ENCODE assay signal across 10 cellular contexts in the genomic region with DNA sequence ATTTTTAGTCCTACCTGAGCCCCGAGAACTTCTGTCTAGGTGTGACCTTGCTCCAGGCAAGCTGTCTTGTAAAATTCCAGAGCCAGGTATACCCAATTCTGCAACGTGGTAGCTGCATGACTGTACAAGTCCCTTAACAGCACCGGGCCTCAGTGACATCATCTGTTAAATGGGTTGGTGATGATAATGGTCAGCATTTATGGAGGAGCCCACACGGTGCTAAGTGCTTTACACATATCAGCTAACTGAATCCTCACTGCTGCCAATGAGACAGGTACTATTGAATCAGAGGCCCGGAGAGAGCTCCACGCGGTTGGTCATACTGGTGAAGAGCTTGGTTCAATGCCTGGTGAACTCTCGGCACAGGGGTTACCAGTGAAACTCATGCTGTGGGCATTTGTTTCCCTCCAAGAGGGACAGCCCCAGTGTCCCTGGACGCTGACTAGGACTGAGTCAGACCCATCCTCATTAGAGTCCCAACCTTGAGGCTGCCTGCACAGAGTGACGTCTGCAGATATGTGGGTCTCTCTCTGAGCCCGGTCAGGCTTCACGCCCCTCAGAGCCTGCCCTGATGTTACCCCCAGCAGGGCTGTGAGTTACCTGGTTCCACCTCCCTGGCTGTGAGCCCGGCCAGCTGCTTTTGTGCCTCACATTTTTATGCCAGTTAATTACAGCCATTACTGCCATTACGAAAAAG. TPM values are rescaled to one million over a fixed set of nuclear protein-coding genes. Genes with fewer than 3 reads are reported as not detected.
DNase-seq lines count a peak whose midpoint lies in the region; ATAC-seq and TF ChIP-seq lines count a peak whose summit lies in the region.
"Had no signal": no experiment of that assay in that cellular context is flagged by ENCODE, and none has a peak within 500 bp of the region (broad histone marks: within the 10 kb centered on the region; RNA-seq: fewer than 3 reads in every experiment).

No MANE protein-coding gene starts in this region.

- in situ Hi-C loops in Caki2 (cut with HindIII; ENCODE audit: low pct_unique_long_range_greater_than_20kb, low sequenced_read_pairs) = no loop called here
- in situ Hi-C loops in astrocyte of the spinal cord (cut with HindIII; ENCODE audit: low sequenced_read_pairs) = no loop called here

- TF ChIP-seq CTCF in astrocyte of the spinal cord (IDR thresholded peaks at IDR 0.05; ENCODE audit: low read depth, low read length) = no peak

- ATAC-seq in GM21529 (IDR thresholded peaks at IDR 0.05; ENCODE audit: unreplicated experiment) = no peak
- ATAC-seq in GM21423 (IDR thresholded peaks at IDR 0.05; ENCODE audit: unreplicated experiment) = no peak
- ATAC-seq: CD8-positive, alpha-beta T cell had no signal

- DNase-seq in Caki2 (ENCODE audit: low read depth) (peak; percentile 97), NCI-H1105 treated with DMSO at 0.1 percent for 48 hours (lab: John Stamatoyannopoulos, UW) (peak; percentile 96), astrocyte of the spinal cord (ENCODE audit: low read depth, low spot score) (peak; percentile 90), left kidney (ENCODE audit: low read depth, low spot score) (peak; percentile 69), NAMALWA (ENCODE audit: low spot score) (no peak)
- no peak for DNase-seq in activated CD4-positive, CD25-positive, alpha-beta regulatory T cell (lab: John Stamatoyannopoulos, UW)
- DNase-seq: CD8-positive, alpha-beta T cell had no signal

- no peak overlapping the region for H3K4me3 ChIP-seq in astrocyte of the spinal cord (ENCODE audit: low read depth, low read length)
- H3K4me3 ChIP-seq: hepatocyte had no signal

RNA-seq across cellular contexts. Expression of a gene that starts 37.0 kb away (rescaled TPM):
- total RNA-seq in Caki2 (2014; rRNA removed; shearing (Covaris generic); ENCODE audit: low replicate concordance) = 4.4 and 7.2 TPM in 2 replicates
- total RNA-seq: CD8-positive, alpha-beta T cell; hepatocyte had no signal

RNA-seq across cellular contexts. Expression of a gene that starts 48.7 kb away (rescaled TPM):
- total RNA-seq in Caki2 (2014; rRNA removed; shearing (Covaris generic); ENCODE audit: low replicate concordance) = 0.20 TPM in 1 of 2 replicates, not detected in the other
- total RNA-seq: CD8-positive, alpha-beta T cell had no signal

Comparison
In these comparisons a context has a peak if more than half of its experiments do, and no peak if none do; other contexts are left out.
1. DNase-seq: peak in Caki2 (single experiment), NCI-H1105 treated with DMSO at 0.1 percent for 48 hours (single experiment), astrocyte of the spinal cord (single experiment) and left kidney (single experiment); none in NAMALWA (single experiment) and activated CD4-positive, CD25-positive, alpha-beta regulatory T cell (0 of 4).